26 cellular contexts compared by ENCODE assay signal in the genomic region with DNA sequence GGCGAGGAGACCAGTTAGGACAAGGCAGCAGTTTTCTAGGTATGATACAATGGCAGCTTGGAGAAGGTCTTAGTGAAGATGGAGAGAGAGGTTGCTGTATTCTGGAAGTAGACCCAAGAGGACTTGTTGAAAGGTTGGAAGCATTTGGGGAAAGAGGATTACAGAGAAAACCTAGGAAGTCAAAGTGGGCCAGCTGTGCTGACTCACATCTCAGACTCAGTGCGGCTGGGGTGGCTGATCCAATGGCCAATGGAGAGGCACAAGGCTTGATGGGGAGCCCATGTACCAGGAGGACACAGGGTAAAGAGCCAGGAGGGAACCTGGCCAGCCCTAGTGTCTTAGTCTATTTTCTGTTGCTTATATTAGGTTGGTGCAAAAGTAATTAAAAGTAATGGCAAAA.
"Had no signal": no experiment of that assay in that cellular context is flagged by ENCODE, and none has a peak within 500 bp of the region (broad histone marks: within the 10 kb centered on the region; RNA-seq: fewer than 3 reads in every experiment).

No MANE protein-coding gene starts in this region.

- H3K36me3 Mint-ChIP-seq: natural killer cell treated with Interleukin-12 subunit alpha and Interleukin-12 subunit beta and Interleukin-15 and Interleukin-18, amount 100 ng/mL, for 72 hours; stimulated activated naive B cell treated with anti-CD40 and anti-IgM and Interleukin-4, amounts not matched to agents 10 μg/mL and 1 μg/mL and 100 μg/mL, for 72 hours had no signal

- H3K4me3 Mint-ChIP-seq: immature natural killer cell; naive thymus-derived CD4-positive, alpha-beta T cell; natural killer cell treated with Interleukin-12 subunit alpha and Interleukin-12 subunit beta and Interleukin-15 and Interleukin-18, amount 100 ng/mL, for 72 hours; stimulated activated naive B cell treated with anti-CD40 and anti-IgM and Interleukin-4, amounts not matched to agents 10 μg/mL and 1 μg/mL and 100 μg/mL, for 72 hours had no signal

- ATAC-seq: mucosa of descending colon; naive thymus-derived CD4-positive, alpha-beta T cell; natural killer cell treated with Interleukin-12 subunit alpha and Interleukin-12 subunit beta and Interleukin-15 and Interleukin-18, amount 100 ng/mL, for 72 hours; right lobe of liver; stimulated activated naive B cell treated with anti-CD40 and anti-IgM and Interleukin-4, amounts not matched to agents 10 μg/mL and 1 μg/mL and 100 μg/mL, for 72 hours; stimulated activated naive CD8-positive, alpha-beta T cell treated with anti-CD3 and anti-CD28 coated beads, Interleukin-15, Interleukin-2, amounts not matched to agents 100 U/mL and 50 U/mL, for 24 hours; upper lobe of right lung had no signal

- H3K27me3 Mint-ChIP-seq: natural killer cell treated with Interleukin-12 subunit alpha and Interleukin-12 subunit beta and Interleukin-15 and Interleukin-18, amount 100 ng/mL, for 72 hours; stimulated activated naive B cell treated with anti-CD40 and anti-IgM and Interleukin-4, amounts not matched to agents 10 μg/mL and 1 μg/mL and 100 μg/mL, for 72 hours had no signal

- H3K4me3 ChIP-seq: left ventricle myocardium inferior, lung, mucosa of descending colon, ovary, right atrium auricular region, right lobe of liver, smooth muscle cell, stomach, testis, thyroid gland, transverse colon, upper lobe of right lung had no signal

- H3K27ac ChIP-seq: left ventricle myocardium inferior, ovary, right atrium auricular region, right lobe of liver, stomach, testis, thyroid gland, transverse colon, upper lobe of right lung had no signal

- H3K4me1 Mint-ChIP-seq: immature natural killer cell; naive thymus-derived CD4-positive, alpha-beta T cell; stimulated activated naive B cell treated with anti-CD40 and anti-IgM and Interleukin-4, amounts not matched to agents 10 μg/mL and 1 μg/mL and 100 μg/mL, for 72 hours had no signal

- H3K27ac Mint-ChIP-seq: immature natural killer cell; naive thymus-derived CD4-positive, alpha-beta T cell; natural killer cell treated with Interleukin-12 subunit alpha and Interleukin-12 subunit beta and Interleukin-15 and Interleukin-18, amount 100 ng/mL, for 72 hours; progenitor cell of endocrine pancreas; stimulated activated naive B cell treated with anti-CD40 and anti-IgM and Interleukin-4, amounts not matched to agents 10 μg/mL and 1 μg/mL and 100 μg/mL, for 72 hours had no signal

- DNase-seq: hippocampal formation; immature natural killer cell; left ventricle myocardium inferior; mesendoderm; midbrain; mucosa of descending colon; naive thymus-derived CD4-positive, alpha-beta T cell; nucleus accumbens; ovary; right lobe of liver; stimulated activated CD4-positive, alpha-beta T cell treated with anti-CD3 and anti-CD28 coated beads, Interleukin-1b, Interleukin-23, amount 100 ng/mL, for 48 hours; stimulated activated CD4-positive, alpha-beta T cell treated with anti-CD3 and anti-CD28 coated beads, Interleukin-2, amount 100 ng/mL, for 48 hours; stimulated activated CD4-positive, alpha-beta T cell treated with anti-CD3 and anti-CD28 coated beads, Interleukin-4, amount 100 ng/mL, for 4 hours; stimulated activated CD8-positive, alpha-beta memory T cell treated with anti-CD3 and anti-CD28 coated beads, Interleukin-4, amount 100 ng/mL, for 48 hours; stimulated activated naive B cell treated with anti-CD40 and anti-IgM and Interleukin-4, amounts not matched to agents 10 μg/mL and 1 μg/mL and 100 μg/mL, for 72 hours; stimulated activated naive CD8-positive, alpha-beta T cell treated with anti-CD3 and anti-CD28 coated beads, Interleukin-15, Interleukin-2, amounts not matched to agents 100 U/mL and 50 U/mL, for 24 hours; stomach; testis; thyroid gland; transverse colon; upper lobe of right lung had no signal
